Comparison of ENCODE assay signal across 10 cellular contexts in the genomic region with DNA sequence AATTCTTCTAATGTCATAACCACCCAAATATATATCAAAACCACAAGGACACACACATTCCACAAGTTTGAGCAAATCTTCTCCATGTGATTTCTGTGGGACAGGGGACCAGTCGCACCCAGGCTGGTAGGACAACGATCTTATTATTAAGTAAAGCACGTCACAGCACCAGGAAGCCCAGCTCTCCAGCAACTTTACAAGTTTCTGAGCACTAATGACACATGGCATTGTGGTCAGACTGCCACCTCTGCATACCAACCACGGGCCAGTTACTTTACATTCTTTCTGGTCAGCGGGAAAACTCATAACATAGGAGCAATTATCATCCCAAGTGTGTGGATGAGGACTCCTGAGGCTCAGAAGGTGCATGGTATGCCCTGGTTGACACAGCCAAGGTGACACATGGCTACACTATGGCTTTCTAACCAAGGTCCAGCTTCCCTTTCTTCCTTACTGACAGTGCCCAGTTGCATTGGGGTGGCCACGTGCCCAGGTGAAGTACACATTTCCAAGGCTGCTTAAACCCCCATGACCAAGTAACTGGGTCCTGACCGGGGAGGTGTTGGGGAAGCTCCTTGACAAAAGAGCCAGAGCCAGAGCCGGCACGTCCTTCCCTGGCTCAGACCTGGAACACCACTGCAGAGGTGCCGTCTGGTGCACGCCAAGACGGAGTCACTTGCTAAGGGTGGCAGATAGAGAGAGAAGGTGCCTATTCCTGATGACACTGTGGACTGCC. TPM values are rescaled to one million over a fixed set of nuclear protein-coding genes. Genes with fewer than 3 reads are reported as not detected.
DNase-seq lines count a peak whose midpoint lies in the region; ATAC-seq and TF ChIP-seq lines count a peak whose summit lies in the region.
"Had no signal": no experiment of that assay in that cellular context is flagged by ENCODE, and none has a peak within 500 bp of the region (broad histone marks: within the 10 kb centered on the region; RNA-seq: fewer than 3 reads in every experiment).

No MANE protein-coding gene starts in this region.

- TF ChIP-seq EP300 in SK-N-SH (IDR thresholded peaks at IDR 0.05; ENCODE audit: borderline replicate concordance in 1 of 2, low read depth in 1 of 2, low read length in 1 of 2) (no peak), gastroesophageal sphincter (IDR thresholded peaks at IDR 0.05) (no peak)

- in situ Hi-C loops in ACHN (cut with HindIII; ENCODE audit: low pct_ligation_motif_present, low pct_unique_long_range_greater_than_20kb, low sequenced_read_pairs): no loop called here

- CTCF ChIA-PET in SK-N-SH (lab: Yijun Ruan, JAX): interaction anchor here (1.6 kb wide), 1 partner anchor 109 kb away, joined by 4 read pairs; no protein-coding TSS in a partner anchor

- H4K20me1 ChIP-seq in SK-N-SH (ENCODE audit: insufficient read depth): peaks cover 73% of the 10 kb centered on the region

- H3K4me1 ChIP-seq in SK-N-SH (ENCODE audit: control insufficient read depth in 1 of 2, insufficient read depth in 2 of 2, low read depth in 1 of 2, low read length in 1 of 2) (peaks cover 0 to 30% of the 10 kb centered on the region in 2 experiments; a peak in 3 of 4 replicates), gastroesophageal sphincter (peaks cover 13 to 85% (median 46%) of the 10 kb centered on the region in 3 donors), prostate gland (replicated peaks) (peaks cover 29% of the 10 kb centered on the region)

- H3K4me2 ChIP-seq in SK-N-SH: peak overlapping the region; percentile 59

- H3K9me3 ChIP-seq in SK-N-SH (no peaks in the 10 kb centered on the region), gastroesophageal sphincter (no peaks in the 10 kb centered on the region), prostate gland (no peaks in the 10 kb centered on the region)

- no peak overlapping the region for H3K4me3 ChIP-seq in SK-N-SH (ENCODE audit: low read depth in 2 of 2, low read length in 1 of 2)
- no peak overlapping the region for H3K4me3 ChIP-seq in gastroesophageal sphincter
- H3K4me3 ChIP-seq in prostate gland: no peak overlapping the region

- no peak overlapping the region for H2AFZ ChIP-seq in SK-N-SH (ENCODE audit: low read depth)

- H3K27ac ChIP-seq in SK-N-SH (ENCODE audit: low read depth in 2 of 2, low read length in 1 of 2) (peak overlapping the region in 1 of 2 experiments; percentile 64; a peak in 2 of 4 replicates), gastroesophageal sphincter (peak overlapping the region; percentile 87 to 93 (median 92)), prostate gland (peak overlapping the region; percentile 89 to 92)

- peaks cover 0 to 6% of the 10 kb centered on the region in 2 experiments for H3K36me3 ChIP-seq in SK-N-SH (replicated peaks in 1 of 2; ENCODE audit: control insufficient read depth in 1 of 2, insufficient read depth in 2 of 2, low read length in 1 of 2)
- H3K36me3 ChIP-seq in gastroesophageal sphincter: no peaks in the 10 kb centered on the region
- H3K36me3 ChIP-seq in prostate gland: no peaks in the 10 kb centered on the region

- H3F3A ChIP-seq in SK-N-SH (replicated peaks; ENCODE audit: insufficient read depth): peaks cover 6% of the 10 kb centered on the region

- peaks cover 100% of the 10 kb centered on the region for H3K79me2 ChIP-seq in SK-N-SH (ENCODE audit: insufficient read depth)

- 72% methylated on average over 11 of the region's 12 CpGs for WGBS in SK-N-SH (ENCODE audit: low lambda C conversion rate)
- WGBS in gastroesophageal sphincter (ENCODE audit: low coverage in 1 of 2), 2 donors: 44 to 73% methylated on average over 3 to 5 of the region's 12 CpGs
- WGBS in prostate gland: 44% methylated on average over 12 of the region's 12 CpGs

- POLR2A ChIA-PET in SK-N-SH (lab: Yijun Ruan, JAX): no interaction called here

- DNase-seq in COLO829 (ENCODE audit: low spot score) (peak; percentile 46), SK-N-SH (no peak), prostate gland (ENCODE audit: low spot score) (peak; percentile 85), NCI-H2171 (lab: John Stamatoyannopoulos, UW) (no peak), ureter (ENCODE audit: low spot score) (no peak), ACHN (no peak)
- DNase-seq: midbrain, NCI-H510A treated with DMSO at 0.1 percent for 48 hours had no signal

- H3K9me2 ChIP-seq in SK-N-SH: no peaks in the 10 kb centered on the region

- ATAC-seq in gastroesophageal sphincter (peak; percentile 37), GM18858 (IDR thresholded peaks at IDR 0.05; ENCODE audit: unreplicated experiment) (no peak)

- no peak for TF ChIP-seq POLR2A in gastroesophageal sphincter (IDR thresholded peaks at IDR 0.05)
- no peak for TF ChIP-seq POLR2A in prostate gland (IDR thresholded peaks at IDR 0.05)

- intact Hi-C loops in prostate gland (cut with DNase I): no loop called here

- no peak for TF ChIP-seq CTCF in SK-N-SH (IDR thresholded peaks at IDR 0.05)
- TF ChIP-seq CTCF in gastroesophageal sphincter (IDR thresholded peaks at IDR 0.05): no peak
- TF ChIP-seq CTCF in prostate gland (IDR thresholded peaks at IDR 0.05): peak in 1 of 4 experiments; percentile 4

- TF ChIP-seq RAD21 in SK-N-SH (IDR thresholded peaks at IDR 0.05; ENCODE audit: low read length): no peak

- no peaks in the 10 kb centered on the region for H3K27me3 ChIP-seq in SK-N-SH (ENCODE audit: insufficient read depth)
- no peaks in the 10 kb centered on the region for H3K27me3 ChIP-seq in gastroesophageal sphincter
- no peaks in the 10 kb centered on the region for H3K27me3 ChIP-seq in prostate gland (replicated peaks; ENCODE audit: insufficient read depth)

- H3K9ac ChIP-seq in SK-N-SH: no peak overlapping the region

TF ChIP-seq in SK-N-SH, 30 proteins besides CTCF, POLR2A, EP300 and RAD21:
- 0 out of 2 replicates have a peak, but pooled peaks have one; percentile 16 for TF ChIP-seq MAX (IDR thresholded peaks at IDR 0.05; ENCODE audit: low read depth)
- no peak for TF ChIP-seq FOXJ3 (CRISPR knock-in tag; IDR thresholded peaks at IDR 0.05)

RNA-seq across cellular contexts. Expression of gene LATS2, which starts 27.4 kb away (rescaled TPM):
- 19.6 and 19.7 TPM in 2 replicates for polyA plus RNA-seq in SK-N-SH (2012; rRNA removed)
- 23.5 and 24.6 TPM in 2 replicates for polyA plus RNA-seq in SK-N-SH (2012; cell fraction: cytosol; rRNA removed)
- 39.0 and 45.8 TPM in 2 replicates for polyA plus RNA-seq in SK-N-SH (2012; cell fraction: nucleus; rRNA removed)
- total RNA-seq in gastroesophageal sphincter (10 to 100 TPM; 42.2 to 95.4 (median 56.5) TPM), prostate gland (10 to 100 TPM; 22.0 to 27.4 TPM), ureter (30.1 TPM)

Comparison
In these comparisons a context has a peak if more than half of its experiments do, and no peak if none do; other contexts are left out.
1. DNase-seq: peak in COLO829 (single experiment) and prostate gland (single experiment); none in SK-N-SH (single experiment), NCI-H2171 (single experiment), ureter (single experiment) and ACHN (single experiment).